In the genomic region with DNA sequence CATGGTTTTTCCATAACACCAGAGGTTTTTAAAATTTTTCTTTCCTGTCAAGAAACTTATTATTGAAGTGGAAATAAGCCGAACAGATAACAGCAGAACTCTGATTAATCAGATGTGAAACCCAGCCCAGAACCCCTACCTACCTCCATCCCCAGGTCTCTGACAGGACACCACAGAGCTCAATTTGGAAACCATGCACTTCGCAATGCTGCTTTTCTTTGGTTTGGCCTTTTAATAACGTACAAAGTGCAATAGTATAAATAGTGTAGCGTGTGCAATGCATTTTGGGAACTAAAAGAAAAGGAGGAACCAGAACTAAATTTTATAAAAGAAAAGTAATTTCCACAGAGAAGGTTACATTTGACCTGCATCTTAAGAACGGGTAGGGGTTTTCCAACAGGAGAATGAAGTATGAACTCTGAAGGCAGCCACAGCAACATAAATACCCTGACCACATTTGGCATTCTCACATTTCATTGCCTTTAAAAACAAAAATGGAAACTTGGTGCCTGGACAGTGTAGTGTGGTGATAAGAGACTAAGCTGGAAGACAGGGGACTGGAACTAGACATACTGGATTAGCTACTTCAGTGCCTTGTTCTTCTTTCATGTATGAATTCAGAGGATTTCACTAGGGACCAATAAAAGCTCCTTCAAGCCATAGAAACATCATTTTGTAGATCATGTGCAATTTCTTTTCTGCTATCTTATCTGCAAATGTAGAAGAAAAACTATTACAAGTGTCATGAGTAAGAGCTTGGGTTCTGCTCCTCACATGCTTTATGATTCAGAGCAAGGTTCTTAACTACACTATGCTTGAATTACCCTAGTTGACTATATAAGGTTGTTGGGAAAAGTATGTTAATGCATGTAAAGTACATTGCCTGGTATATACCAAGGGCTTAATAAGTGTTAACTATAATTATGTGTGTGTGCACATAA, we compare ENCODE assay signal across 1 cellular context.
TF ChIP-seq lines count a peak whose summit lies in the region.

No MANE protein-coding gene starts in this region.

TF ChIP-seq in GM12878, 131 proteins besides CTCF, POLR2A, EP300 and RAD21 (continued from another document):
- TF ChIP-seq CBX5 (IDR thresholded peaks at IDR 0.05; ENCODE audit: low read depth) (no peak), RUNX3 (IDR thresholded peaks at IDR 0.05; ENCODE audit: low read length) (peak; percentile 82), SUPT20H (IDR thresholded peaks at IDR 0.05; ENCODE audit: borderline replicate concordance, control insufficient read depth, low read depth, low read length) (no peak), CHD1 (IDR thresholded peaks at IDR 0.05; ENCODE audit: low read depth, low read length) (no peak), HDAC6 (IDR thresholded peaks at IDR 0.05; ENCODE audit: unreplicated experiment) (no peak), IRF4 (IDR thresholded peaks at IDR 0.05; ENCODE audit: low read depth, low read length) (no peak), STAT1 (conservative IDR thresholded peaks at IDR 0.05) (no peak), ZNF24 (IDR thresholded peaks at IDR 0.05) (no peak), ATF7 (IDR thresholded peaks at IDR 0.05; ENCODE audit: low read depth) (no peak), HDAC2 (IDR thresholded peaks at IDR 0.05) (no peak), NFIC (IDR thresholded peaks at IDR 0.05; ENCODE audit: low read depth, low read length) (peak; percentile 54)
